In genomic region chr7:53768191-53768590, GRCh38 we compare ENCODE assay signal across 20 cellular contexts.
"Had no signal": no experiment of that assay in that cellular context is flagged by ENCODE, and none has a peak within 500 bp of the region (broad histone marks: within the 10 kb centered on the region; RNA-seq: fewer than 3 reads in every experiment).

No MANE protein-coding gene starts in this region.

- H3K27ac Mint-ChIP-seq: effector memory CD8-positive, alpha-beta T cell; immature natural killer cell; natural killer cell; stimulated activated naive B cell treated with anti-CD40 and anti-IgM and Interleukin-4, amounts not matched to agents 10 μg/mL and 1 μg/mL and 100 μg/mL, for 72 hours; stimulated activated naive CD8-positive, alpha-beta T cell treated with anti-CD3 and anti-CD28 coated beads, Interleukin-15, amount 100 ng/mL, for 72 hours; type B pancreatic cell had no signal

- H3K36me3 ChIP-seq: esophagus squamous epithelium, lower lobe of right lung, neutrophil, pancreas, right lobe of liver, thyroid gland had no signal

- H3K27me3 Mint-ChIP-seq: effector memory CD8-positive, alpha-beta T cell; stimulated activated naive B cell treated with anti-CD40 and anti-IgM and Interleukin-4, amounts not matched to agents 10 μg/mL and 1 μg/mL and 100 μg/mL, for 72 hours; stimulated activated naive CD8-positive, alpha-beta T cell treated with anti-CD3 and anti-CD28 coated beads, Interleukin-15, amount 100 ng/mL, for 72 hours; type B pancreatic cell had no signal

- H3K4me3 Mint-ChIP-seq: effector memory CD8-positive, alpha-beta T cell; immature natural killer cell; natural killer cell; neural crest cell; stimulated activated naive B cell treated with anti-CD40 and anti-IgM and Interleukin-4, amounts not matched to agents 10 μg/mL and 1 μg/mL and 100 μg/mL, for 72 hours; stimulated activated naive CD8-positive, alpha-beta T cell treated with anti-CD3 and anti-CD28 coated beads, Interleukin-15, amount 100 ng/mL, for 72 hours; type B pancreatic cell had no signal

- H3K4me1 ChIP-seq: lower lobe of right lung, pancreas, right lobe of liver, thyroid gland had no signal

- H3K4me1 Mint-ChIP-seq: immature natural killer cell; natural killer cell; neural crest cell; stimulated activated naive B cell treated with anti-CD40 and anti-IgM and Interleukin-4, amounts not matched to agents 10 μg/mL and 1 μg/mL and 100 μg/mL, for 72 hours; stimulated activated naive CD8-positive, alpha-beta T cell treated with anti-CD3 and anti-CD28 coated beads, Interleukin-15, amount 100 ng/mL, for 72 hours had no signal

- H3K27ac ChIP-seq: coronary artery, esophagus squamous epithelium, lower lobe of right lung, neutrophil, pancreas, right lobe of liver, thyroid gland had no signal

- H3K9me3 ChIP-seq: esophagus squamous epithelium, lower lobe of right lung, neutrophil, pancreas, right lobe of liver, thyroid gland had no signal

- H3K36me3 Mint-ChIP-seq: stimulated activated naive B cell treated with anti-CD40 and anti-IgM and Interleukin-4, amounts not matched to agents 10 μg/mL and 1 μg/mL and 100 μg/mL, for 72 hours; type B pancreatic cell had no signal

- H3K27me3 ChIP-seq: esophagus squamous epithelium, neutrophil, pancreas, right lobe of liver, thyroid gland had no signal

- H3K4me3 ChIP-seq: coronary artery, esophagus squamous epithelium, lower lobe of right lung, pancreas, right lobe of liver, thyroid gland had no signal

- DNase-seq: dermis blood vessel endothelial cell; effector memory CD8-positive, alpha-beta T cell; erythroblast; esophagus squamous epithelium; immature natural killer cell; left ventricle myocardium superior; lower lobe of right lung; natural killer cell; pancreas; right lobe of liver; small intestine; stimulated activated CD4-positive, alpha-beta T cell treated with anti-CD3 and anti-CD28 coated beads, Interleukin-15, amount 100 ng/mL, for 24 hours; stimulated activated CD4-positive, alpha-beta T cell treated with anti-CD3 and anti-CD28 coated beads, Interleukin-2, amount 100 ng/mL, for 48 hours; stimulated activated naive B cell treated with anti-CD40 and anti-IgM and Interleukin-4, amounts not matched to agents 10 μg/mL and 1 μg/mL and 100 μg/mL, for 72 hours; stimulated activated naive CD8-positive, alpha-beta T cell treated with anti-CD3 and anti-CD28 coated beads, Interleukin-15, amount 100 ng/mL, for 72 hours; thyroid gland had no signal
